Comparison of ENCODE assay signal across 9 cellular contexts in genomic region chr2:216619411-216620393, GRCh38. TPM values are rescaled to one million over a fixed set of nuclear protein-coding genes. Genes with fewer than 3 reads are reported as not detected.
A peak's percentile ranks its signal among the peaks of the same experiment; 100 is the strongest.
DNase-seq lines count a peak whose midpoint lies in the region; ATAC-seq and TF ChIP-seq lines count a peak whose summit lies in the region.
"Had no signal": no experiment of that assay in that cellular context is flagged by ENCODE, and none has a peak within 500 bp of the region (broad histone marks: within the 10 kb centered on the region; RNA-seq: fewer than 3 reads in every experiment).

No MANE protein-coding gene starts in this region.

- H3K9me2 ChIP-seq in PC-9 (ENCODE audit: insufficient read depth): no peaks in the 10 kb centered on the region

- BruUV-seq in A673 (replicated peaks; lab: Mats Ljungman, UMichigan) (no TSS peak), PC-9 (replicated peaks; lab: Mats Ljungman, UMichigan) (no TSS peak)

- POLR2A ChIA-PET in A673 (lab: Charles Lee; ENCODE audit: low non-redundant PET) (interaction anchor here (0.7 to 0.8 kb wide), 2 partner anchors 24 to 214 kb away, joined by 3 to 4 read pairs; no protein-coding TSS in a partner anchor), PC-9 (lab: Charles Lee; ENCODE audit: unreplicated experiment) (interaction anchor here (0.6 kb wide), 1 partner anchor 1918 kb away, joined by 6 read pairs; no protein-coding TSS in a partner anchor)

- peak; percentile 96 for DNase-seq in A673 (ENCODE audit: low spot score)
- DNase-seq in PC-9: no peak
- peak; percentile 44 for DNase-seq in fibroblast of gingiva (ENCODE audit: low read depth)
- DNase-seq in HuH-7 (ENCODE audit: low spot score): no peak
- DNase-seq: heart right ventricle had no signal

- H2AFZ ChIP-seq in PC-9: peak overlapping the region; percentile 46; the same call in 1 of the 2 replicates

- no peaks in the 10 kb centered on the region for H3K79me2 ChIP-seq in PC-9 (ENCODE audit: low read depth)

- H4K20me1 ChIP-seq in PC-9 (ENCODE audit: insufficient read depth): no peaks in the 10 kb centered on the region

- TF ChIP-seq CTCF in A673 (conservative IDR thresholded peaks at IDR 0.05; ENCODE audit: low read depth, low read length) (no peak), PC-9 (conservative IDR thresholded peaks at IDR 0.05) (no peak)

- peak overlapping the region; percentile 98 for H3K27ac ChIP-seq in A673 (ENCODE audit: low read depth, low read length, poor library complexity, severe bottlenecking)
- H3K27ac ChIP-seq in KOPT-K1 (ENCODE audit: low read depth, low read length, poor library complexity, severe bottlenecking): peak overlapping the region; percentile 92
- H3K27ac ChIP-seq in PC-9: peak overlapping the region; percentile 70

- H3K27me3 ChIP-seq in A673 (replicated peaks; ENCODE audit: insufficient read depth, low read depth, low read length, poor library complexity): no peaks in the 10 kb centered on the region
- no peaks in the 10 kb centered on the region for H3K27me3 ChIP-seq in PC-9 (ENCODE audit: insufficient read depth, low read depth)
- H3K27me3 ChIP-seq: heart right ventricle had no signal

- ATAC-seq in GM18858 (IDR thresholded peaks at IDR 0.05; ENCODE audit: unreplicated experiment): no peak
- ATAC-seq in HG03378 (IDR thresholded peaks at IDR 0.05; ENCODE audit: unreplicated experiment): no peak
- no peak for ATAC-seq in HG03521 (IDR thresholded peaks at IDR 0.05; ENCODE audit: unreplicated experiment)

- peak overlapping the region; percentile 30 for H3K4me3 ChIP-seq in A673 (ENCODE audit: low read depth, low read length, poor library complexity, severe bottlenecking)
- H3K4me3 ChIP-seq in PC-9: no peak overlapping the region
- H3K4me3 ChIP-seq: heart right ventricle had no signal

- intact Hi-C loops in A673 (cut with micrococcal nuclease; ENCODE audit: unreplicated experiment) (loop anchor here (2.0 kb wide), 1 partner anchor 23 kb away; no protein-coding TSS in a partner anchor), PC-9 (cut with micrococcal nuclease; ENCODE audit: unreplicated experiment) (no loop called here)

- peaks cover 29% of the 10 kb centered on the region; the same call in 1 of the 2 replicates for H3F3A ChIP-seq in PC-9 (ENCODE audit: insufficient read depth, low read depth)

- peaks cover 65% of the 10 kb centered on the region for H3K4me1 ChIP-seq in A673 (ENCODE audit: insufficient read depth, low read length, poor library complexity, severe bottlenecking)
- peaks cover 37% of the 10 kb centered on the region for H3K4me1 ChIP-seq in PC-9 (replicated peaks; ENCODE audit: insufficient read depth)

- CTCF ChIA-PET in A673 (lab: Charles Lee) (interaction anchor here (0.6 to 0.7 kb wide), 2 partner anchors 15 to 38 kb away, joined by 3 to 12 read pairs; no protein-coding TSS in a partner anchor), PC-9 (lab: Charles Lee) (interaction anchor here (0.6 kb wide), 1 partner anchor 16 kb away, joined by 5 read pairs; no protein-coding TSS in a partner anchor)

- H3K9me3 ChIP-seq in A673 (ENCODE audit: low read depth, low read length, poor library complexity, severe bottlenecking) (no peaks in the 10 kb centered on the region), KOPT-K1 (ENCODE audit: insufficient read depth, low read length, poor library complexity, severe bottlenecking) (no peaks in the 10 kb centered on the region), PC-9 (ENCODE audit: insufficient read depth, low read depth) (no peaks in the 10 kb centered on the region)

- peak overlapping the region; percentile 40 for H3K4me2 ChIP-seq in PC-9

- H3K36me3 ChIP-seq in A673 (ENCODE audit: insufficient read depth, low read length, poor library complexity, severe bottlenecking): no peaks in the 10 kb centered on the region
- H3K36me3 ChIP-seq in KOPT-K1 (ENCODE audit: insufficient read depth, low read length): no peaks in the 10 kb centered on the region
- H3K36me3 ChIP-seq in PC-9 (ENCODE audit: low read depth): no peaks in the 10 kb centered on the region
- H3K36me3 ChIP-seq: heart right ventricle had no signal

RNA-seq across cellular contexts. Expression of gene IGFBP2, which starts 13.5 kb away (rescaled TPM):
- total RNA-seq in A673 (2021): 614 and 767 TPM in 2 replicates
- total RNA-seq in PC-9 (2021): 106 and 133 TPM in 2 replicates

Comparison
In these comparisons a context has a peak if more than half of its experiments do, and no peak if none do; other contexts are left out.
1. DNase-seq: peak in A673 (single experiment) and fibroblast of gingiva (single experiment); none in PC-9 (0 of 2) and HuH-7 (single experiment).
2. Peak in every context shown above with its lines, with median percentiles within 50 percentile points of each other: H3K27ac ChIP-seq.